In genomic region chr12:75837700-75838099, GRCh38 we compare ENCODE assay signal across 18 cellular contexts.
DNase-seq lines count a peak whose midpoint lies in the region; ATAC-seq and TF ChIP-seq lines count a peak whose summit lies in the region.
"Had no signal": no experiment of that assay in that cellular context is flagged by ENCODE, and none has a peak within 500 bp of the region (broad histone marks: within the 10 kb centered on the region; RNA-seq: fewer than 3 reads in every experiment).

No MANE protein-coding gene starts in this region.

- no peaks in the 10 kb centered on the region for H4K20me1 ChIP-seq in SK-N-SH (ENCODE audit: insufficient read depth)

- ATAC-seq in left ventricle myocardium superior (peak; percentile 75), upper lobe of right lung (peak; percentile 44), GM21447 (IDR thresholded peaks at IDR 0.05; ENCODE audit: unreplicated experiment) (no peak)
- ATAC-seq: A549 had no signal

- POLR2A ChIA-PET in SK-N-SH (lab: Yijun Ruan, JAX), result interaction anchor here (1.0 kb wide), 1 partner anchor 9 kb away, joined by 3 read pairs; no protein-coding TSS in a partner anchor

- H3F3A ChIP-seq in SK-N-SH (replicated peaks; ENCODE audit: insufficient read depth), result no peaks in the 10 kb centered on the region

- no peaks in the 10 kb centered on the region for H3K9me2 ChIP-seq in SK-N-SH

- no peak for TF ChIP-seq CTCF in SK-N-SH (IDR thresholded peaks at IDR 0.05)
- TF ChIP-seq CTCF in upper lobe of right lung (IDR thresholded peaks at IDR 0.05), result no peak

- H3K4me2 ChIP-seq in SK-N-SH, result no peak overlapping the region
- H3K4me2 ChIP-seq: A549 had no signal

- peak in 1 of 2 experiments; percentile 58; a peak in 1 of 4 replicates for TF ChIP-seq EP300 in SK-N-SH (IDR thresholded peaks at IDR 0.05; ENCODE audit: borderline replicate concordance in 1 of 2, low read depth in 1 of 2, low read length in 1 of 2)

- intact Hi-C loops in left ventricle myocardium superior (cut with micrococcal nuclease), result no loop called here
- intact Hi-C loops in upper lobe of right lung (cut with DNase I), result no loop called here

- no peak overlapping the region for H3K4me3 ChIP-seq in SK-N-SH (ENCODE audit: low read depth in 2 of 2, low read length in 1 of 2)
- no peak overlapping the region for H3K4me3 ChIP-seq in upper lobe of right lung
- H3K4me3 ChIP-seq: A549, Peyer's patch had no signal

- TF ChIP-seq RAD21 in SK-N-SH (IDR thresholded peaks at IDR 0.05; ENCODE audit: low read length), result no peak

- DNase-seq in NCI-H748 (lab: John Stamatoyannopoulos, UW; ENCODE audit: unreplicated experiment) (peak; percentile 27), NCI-H748 treated with DMSO at 0.1 percent for 48 hours (lab: John Stamatoyannopoulos, UW) (no peak), SK-N-SH (peak; percentile 36), left ventricle myocardium superior (peak; percentile 54), upper lobe of right lung (no peak), RPMI8226 (no peak)
- no peak for DNase-seq in activated effector memory CD4-positive, alpha-beta T cell treated with anti-CD3 and anti-CD28 coated beads, Interleukin-2, amount 50 U/mL, for 16 hours
- DNase-seq: activated B cell treated with CpG ODN at 0.5 μM for 24 hours; central memory CD4-positive, alpha-beta T cell; effector memory CD4-positive, alpha-beta T cell; hypothalamus; NCI-H510A; Peyer's patch; stimulated activated CD4-positive, alpha-beta T cell treated with anti-CD3 and anti-CD28 coated beads, Interleukin-12 subunit alpha, Interleukin-12 subunit beta, amount 100 ng/mL, for 4 hours; stimulated activated naive CD4-positive, alpha-beta T cell; trophoblast cell had no signal

- no peaks in the 10 kb centered on the region for H3K36me3 ChIP-seq in SK-N-SH (replicated peaks in 1 of 2; ENCODE audit: control insufficient read depth in 1 of 2, insufficient read depth in 2 of 2, low read length in 1 of 2)
- H3K36me3 ChIP-seq in upper lobe of right lung, result no peaks in the 10 kb centered on the region
- H3K36me3 ChIP-seq: Peyer's patch had no signal

- H2AFZ ChIP-seq in SK-N-SH (ENCODE audit: low read depth), result no peak overlapping the region

- peak overlapping the region in 1 of 2 experiments; percentile 62; a peak in 2 of 4 replicates for H3K27ac ChIP-seq in SK-N-SH (ENCODE audit: low read depth in 2 of 2, low read length in 1 of 2)
- H3K27ac ChIP-seq in upper lobe of right lung, result no peak overlapping the region
- H3K27ac ChIP-seq: A549, Peyer's patch had no signal

- H3K9me3 ChIP-seq in SK-N-SH, result no peaks in the 10 kb centered on the region
- H3K9me3 ChIP-seq in upper lobe of right lung, result no peaks in the 10 kb centered on the region
- H3K9me3 ChIP-seq: Peyer's patch had no signal

- H3K9ac ChIP-seq in SK-N-SH, result no peak overlapping the region

- H3K4me1 ChIP-seq in SK-N-SH (ENCODE audit: control insufficient read depth in 1 of 2, insufficient read depth in 2 of 2, low read depth in 1 of 2, low read length in 1 of 2), result peaks cover 0 to 10% of the 10 kb centered on the region in 2 experiments; a peak in 2 of 4 replicates
- no peaks in the 10 kb centered on the region for H3K4me1 ChIP-seq in upper lobe of right lung
- H3K4me1 ChIP-seq: A549, Peyer's patch had no signal

- H3K27me3 ChIP-seq in SK-N-SH (ENCODE audit: insufficient read depth), result no peaks in the 10 kb centered on the region
- no peaks in the 10 kb centered on the region for H3K27me3 ChIP-seq in upper lobe of right lung
- H3K27me3 ChIP-seq: Peyer's patch had no signal

- CTCF ChIA-PET in SK-N-SH (lab: Yijun Ruan, JAX), result interaction anchor here (0.7 to 1.4 kb wide), 6 partner anchors 11 to 249 kb away, joined by 3 to 5 read pairs (median 4); no protein-coding TSS in a partner anchor

- WGBS in SK-N-SH (ENCODE audit: low lambda C conversion rate), result 79% methylated on average over 2 of the region's 2 CpGs

- no peaks in the 10 kb centered on the region for H3K79me2 ChIP-seq in SK-N-SH (ENCODE audit: insufficient read depth)

TF ChIP-seq in SK-N-SH, 30 proteins besides CTCF, POLR2A, EP300 and RAD21:
- TF ChIP-seq CHD2 (IDR thresholded peaks at IDR 0.05; ENCODE audit: low read length, partially characterized antibody), result peak; percentile 66
- no peak for TF ChIP-seq NFIC (IDR thresholded peaks at IDR 0.05; ENCODE audit: borderline replicate concordance)
- TF ChIP-seq MXI1 (IDR thresholded peaks at IDR 0.05; ENCODE audit: low read depth, low read length), result no peak
- no peak for TF ChIP-seq FOXM1 (IDR thresholded peaks at IDR 0.05; ENCODE audit: low read depth)
- TF ChIP-seq ZBTB33 (IDR thresholded peaks at IDR 0.05; ENCODE audit: borderline replicate concordance, low read depth), result no peak
- no peak for TF ChIP-seq FOSL2 (IDR thresholded peaks at IDR 0.05; ENCODE audit: borderline replicate concordance, low read depth)
- TF ChIP-seq GATA2 (CRISPR knock-in tag; IDR thresholded peaks at IDR 0.05), result peak; percentile 47; the same call in 1 of the 2 replicates
- TF ChIP-seq YY1 (IDR thresholded peaks at IDR 0.05; ENCODE audit: low read depth), result no peak
- TF ChIP-seq ELF1 (IDR thresholded peaks at IDR 0.05), result no peak
- TF ChIP-seq EZH2phosphoT487 (IDR thresholded peaks at IDR 0.05; ENCODE audit: borderline replicate concordance, low read depth), result no peak
- no peak for TF ChIP-seq TEAD4 (IDR thresholded peaks at IDR 0.05; ENCODE audit: borderline replicate concordance, insufficient read depth)
- TF ChIP-seq RCOR1 (IDR thresholded peaks at IDR 0.05; ENCODE audit: low read length), result peak; percentile 64; the same call in 1 of the 2 replicates
- TF ChIP-seq PBX3 (IDR thresholded peaks at IDR 0.05), result no peak
- no peak for TF ChIP-seq MAX (IDR thresholded peaks at IDR 0.05; ENCODE audit: low read depth)

Comparison
In these comparisons a context has a peak if more than half of its experiments do, and no peak if none do; other contexts are left out.
1. DNase-seq: peak in NCI-H748 (single experiment), SK-N-SH (single experiment) and left ventricle myocardium superior (single experiment); none in NCI-H748 treated with DMSO at 0.1 percent for 48 hours (single experiment), upper lobe of right lung (single experiment), RPMI8226 (single experiment) and activated effector memory CD4-positive, alpha-beta T cell treated with anti-CD3 and anti-CD28 coated beads, Interleukin-2, amount 50 U/mL, for 16 hours (single experiment).